In genomic region chr10:86673827-86674581, GRCh38 we compare ENCODE assay signal across 18 cellular contexts. TPM values are rescaled to one million over a fixed set of nuclear protein-coding genes. Genes with fewer than 3 reads are reported as not detected.
DNase-seq lines count a peak whose midpoint lies in the region; ATAC-seq and TF ChIP-seq lines count a peak whose summit lies in the region.
"Had no signal": no experiment of that assay in that cellular context is flagged by ENCODE, and none has a peak within 500 bp of the region (broad histone marks: within the 10 kb centered on the region; RNA-seq: fewer than 3 reads in every experiment).

No MANE protein-coding gene starts in this region.

- H3K36me3 Mint-ChIP-seq in activated T-helper 17 cell treated with anti-CD3 and anti-CD28 coated beads, Interleukin-2, amount 50 U/mL, for 72 hours (ENCODE audit: low read depth) = no peaks in the 10 kb centered on the region

- no peak overlapping the region for H3K4me3 Mint-ChIP-seq in activated T-helper 17 cell treated with anti-CD3 and anti-CD28 coated beads, Interleukin-2, amount 50 U/mL, for 72 hours

- no peaks in the 10 kb centered on the region for H3K9me3 ChIP-seq in adipocyte (ENCODE audit: control insufficient read depth, low read length)
- no peaks in the 10 kb centered on the region for H3K9me3 ChIP-seq in thyroid gland
- H3K9me3 ChIP-seq: spleen had no signal

- TF ChIP-seq POLR2A in thyroid gland (IDR thresholded peaks at IDR 0.05) = no peak

- peaks cover 37% of the 10 kb centered on the region for H3K27me3 ChIP-seq in adipocyte (replicated peaks; ENCODE audit: control insufficient read depth, insufficient read depth, low read length)
- no peaks in the 10 kb centered on the region for H3K27me3 ChIP-seq in thyroid gland
- no peaks in the 10 kb centered on the region for H3K27me3 ChIP-seq in brain microvascular endothelial cell (replicated peaks)

- no peaks in the 10 kb centered on the region for H3K27me3 Mint-ChIP-seq in activated T-helper 17 cell treated with anti-CD3 and anti-CD28 coated beads, Interleukin-2, amount 50 U/mL, for 72 hours

- H3K4me1 Mint-ChIP-seq in activated T-helper 17 cell treated with anti-CD3 and anti-CD28 coated beads, Interleukin-2, amount 50 U/mL, for 72 hours = no peaks in the 10 kb centered on the region

- in situ Hi-C loops in brain microvascular endothelial cell (cut with HindIII; ENCODE audit: low pct_ligation_motif_present, low sequenced_read_pairs) = no loop called here

- H3K9me3 Mint-ChIP-seq in activated T-helper 17 cell treated with anti-CD3 and anti-CD28 coated beads, Interleukin-2, amount 50 U/mL, for 72 hours = no peaks in the 10 kb centered on the region

- DNase-seq in DMS53 (lab: John Stamatoyannopoulos, UW) (peak; percentile 32), DMS53 treated with DMSO at 0.1 percent for 48 hours (lab: John Stamatoyannopoulos, UW; ENCODE audit: unreplicated experiment) (no peak), adipocyte (ENCODE audit: low read depth) (peak; percentile 23), left colon (no peak), thyroid gland (peak; percentile 73 to 78), brain microvascular endothelial cell (no peak)
- DNase-seq: activated CD4-positive, alpha-beta T cell treated with anti-CD3 and anti-CD28 coated beads, Interleukin-2, amount 50 U/mL, for 48 hours; amniotic stem cell; NCI-H1930; SHP77 treated with DMSO at 0.1 percent for 48 hours; spleen; stimulated activated naive CD4-positive, alpha-beta T cell had no signal

- intact Hi-C loops in left colon (cut with DNase I, micrococcal nuclease) = no loop called here
- intact Hi-C loops in thyroid gland (cut with DNase I) = no loop called here

- ATAC-seq in left colon = peak; percentile 19
- no peak for ATAC-seq in HG02610 (IDR thresholded peaks at IDR 0.05; ENCODE audit: unreplicated experiment)
- ATAC-seq in activated T-helper 17 cell treated with anti-CD3 and anti-CD28 coated beads, Interleukin-2, amount 50 U/mL, for 72 hours (replicated peaks) = no peak
- ATAC-seq: left lobe of liver had no signal

- peak overlapping the region in 2 of 3 donors; percentile 2 to 21 for H3K27ac ChIP-seq in thyroid gland
- no peak overlapping the region for H3K27ac ChIP-seq in brain microvascular endothelial cell
- H3K27ac ChIP-seq: 22Rv1, HL-60, spleen had no signal

- no peak overlapping the region for H3K27ac Mint-ChIP-seq in activated T-helper 17 cell treated with anti-CD3 and anti-CD28 coated beads, Interleukin-2, amount 50 U/mL, for 72 hours

- TF ChIP-seq CTCF in thyroid gland (IDR thresholded peaks at IDR 0.05) = no peak
- TF ChIP-seq CTCF in brain microvascular endothelial cell (IDR thresholded peaks at IDR 0.05; ENCODE audit: low read depth, low read length, missing control alignments) = no peak

- H3K4me3 ChIP-seq in adipocyte (ENCODE audit: low read length) (no peak overlapping the region), thyroid gland (replicated peaks in 1 of 3) (no peak overlapping the region), brain microvascular endothelial cell (ENCODE audit: low read depth, low read length) (no peak overlapping the region)
- H3K4me3 ChIP-seq: spleen had no signal

- H3K9ac ChIP-seq in adipocyte (ENCODE audit: low read length) = no peak overlapping the region

- WGBS in thyroid gland, 2 donors = 29 to 34% methylated on average over 7 to 9 of the region's 11 CpGs

- H3K4me1 ChIP-seq in adipocyte (ENCODE audit: control insufficient read depth, insufficient read depth, low read length) (peaks cover 9% of the 10 kb centered on the region), thyroid gland (peaks cover 17 to 39% of the 10 kb centered on the region in 2 donors)
- H3K4me1 ChIP-seq: spleen had no signal

- no peaks in the 10 kb centered on the region for H3K36me3 ChIP-seq in adipocyte (ENCODE audit: control insufficient read depth, insufficient read depth, low read length, severe bottlenecking)
- no peaks in the 10 kb centered on the region for H3K36me3 ChIP-seq in thyroid gland
- no peaks in the 10 kb centered on the region for H3K36me3 ChIP-seq in brain microvascular endothelial cell (replicated peaks)
- H3K36me3 ChIP-seq: spleen had no signal

RNA-seq across cellular contexts. Expression of gene LDB3, which starts 5.7 kb away (rescaled TPM):
- 1 to 10 TPM in 1 of 2 donors, under 1 TPM in 1; 0.31 to 4.3 TPM for total RNA-seq in left colon
- 1 to 10 TPM; 1.5 to 5.5 (median 1.9) TPM for total RNA-seq in thyroid gland
- total RNA-seq in activated T-helper 17 cell treated with anti-CD3 and anti-CD28 coated beads, Interleukin-2, amount 50 U/mL, for 72 hours = under 1 TPM in 1 of 2 donors, not detected in 1; 0.11 TPM
- total RNA-seq: epithelial cell of proximal tubule had no signal

RNA-seq across cellular contexts. Expression of gene OPN4, which starts 19.7 kb away (rescaled TPM):
- total RNA-seq in left colon (under 1 TPM; 0.15 to 0.20 TPM), thyroid gland (under 1 TPM in 1 of 4 donors, not detected in 3; 0.24 TPM)
- not detected for total RNA-seq in activated T-helper 17 cell treated with anti-CD3 and anti-CD28 coated beads, Interleukin-2, amount 50 U/mL, for 72 hours
- total RNA-seq: epithelial cell of proximal tubule, left lobe of liver, spleen had no signal

Comparison
In these comparisons a context has a peak if more than half of its experiments do, and no peak if none do; other contexts are left out.
1. DNase-seq: peak in DMS53 (single experiment), adipocyte (single experiment) and thyroid gland (2 of 2); none in DMS53 treated with DMSO at 0.1 percent for 48 hours (single experiment), left colon (0 of 2) and brain microvascular endothelial cell (single experiment).